In the genomic region with DNA sequence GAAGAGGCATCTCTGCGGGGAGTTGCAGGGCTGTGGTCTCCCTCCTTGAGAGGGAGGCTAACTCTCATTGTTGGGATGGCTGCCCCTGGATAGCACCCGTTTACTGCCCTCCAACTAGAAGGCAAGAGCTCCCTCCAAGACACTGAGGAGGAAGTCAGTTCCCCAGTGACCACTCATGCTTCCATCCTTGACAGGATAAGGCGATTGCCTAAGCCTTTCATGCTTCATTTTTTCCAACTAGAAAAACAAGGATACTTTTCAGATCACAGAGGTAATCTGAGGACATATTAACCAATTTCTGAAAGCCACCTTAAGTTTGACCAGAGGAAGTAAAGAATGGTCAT, we compare ENCODE assay signal across 8 cellular contexts.
DNase-seq lines count a peak whose midpoint lies in the region; ATAC-seq and TF ChIP-seq lines count a peak whose summit lies in the region.

No MANE protein-coding gene starts in this region.

- no peaks in the 10 kb centered on the region for H3K27me3 ChIP-seq in OCI-LY3 (ENCODE audit: low read depth, low read length)

- peaks cover 40% of the 10 kb centered on the region for H3K4me1 ChIP-seq in OCI-LY3 (ENCODE audit: low read length)

- H3K36me3 ChIP-seq in OCI-LY3 (replicated peaks; ENCODE audit: low read depth, low read length): no peaks in the 10 kb centered on the region

- DNase-seq in AG04449 (ENCODE audit: low read depth, low spot score): no peak
- DNase-seq in effector memory CD8-positive, alpha-beta T cell: no peak
- no peak for DNase-seq in natural killer cell treated with Interleukin-12 subunit alpha and Interleukin-12 subunit beta and Interleukin-15 and Interleukin-18, amount 100 ng/mL, for 72 hours (ENCODE audit: low spot score)
- DNase-seq in kidney glomerular epithelial cell (lab: John Stamatoyannopoulos, UW): no peak
- no peak for DNase-seq in NCI-H1436 treated with DMSO at 0.1 percent for 48 hours (lab: John Stamatoyannopoulos, UW)

- TF ChIP-seq CTCF in AG04449 (IDR thresholded peaks at IDR 0.05; ENCODE audit: insufficient read depth, low read length, missing control alignments) (no peak), OCI-LY3 (IDR thresholded peaks at IDR 0.05; ENCODE audit: low read depth, low read length) (no peak)

- no peaks in the 10 kb centered on the region for H3K36me3 Mint-ChIP-seq in effector memory CD8-positive, alpha-beta T cell (ENCODE audit: insufficient read depth)
- H3K36me3 Mint-ChIP-seq in natural killer cell treated with Interleukin-12 subunit alpha and Interleukin-12 subunit beta and Interleukin-15 and Interleukin-18, amount 100 ng/mL, for 72 hours: no peaks in the 10 kb centered on the region

- peak overlapping the region; percentile 59 for H3K9ac ChIP-seq in OCI-LY3 (ENCODE audit: low read length)

- H3K27me3 Mint-ChIP-seq in effector memory CD8-positive, alpha-beta T cell: no peaks in the 10 kb centered on the region
- no peaks in the 10 kb centered on the region for H3K27me3 Mint-ChIP-seq in natural killer cell treated with Interleukin-12 subunit alpha and Interleukin-12 subunit beta and Interleukin-15 and Interleukin-18, amount 100 ng/mL, for 72 hours

- CTCF ChIA-PET in AG04449 (lab: Yijun Ruan, JAX): interaction anchor here (0.9 to 2.2 kb wide), 9 partner anchors 55 to 307 kb away, joined by 3 to 12 read pairs (median 5); partner anchors contain the start of gene MAML2

- H3K79me2 ChIP-seq in OCI-LY3 (ENCODE audit: low read length): peaks cover 7% of the 10 kb centered on the region; the same call in 1 of the 2 replicates

- H3K27ac ChIP-seq in OCI-LY3 (ENCODE audit: low read length): peak overlapping the region; percentile 78

- H3K9me3 Mint-ChIP-seq in effector memory CD8-positive, alpha-beta T cell: no peaks in the 10 kb centered on the region
- H3K9me3 Mint-ChIP-seq in natural killer cell treated with Interleukin-12 subunit alpha and Interleukin-12 subunit beta and Interleukin-15 and Interleukin-18, amount 100 ng/mL, for 72 hours: no peaks in the 10 kb centered on the region

- peaks cover 23 to 26% of the 10 kb centered on the region in 2 donors for H3K4me1 Mint-ChIP-seq in effector memory CD8-positive, alpha-beta T cell (ENCODE audit: low read depth in 2 of 2)
- H3K4me1 Mint-ChIP-seq in natural killer cell treated with Interleukin-12 subunit alpha and Interleukin-12 subunit beta and Interleukin-15 and Interleukin-18, amount 100 ng/mL, for 72 hours (ENCODE audit: low read depth in 2 of 2): peaks cover 38% of the 10 kb centered on the region in 2 donors

- H4K20me1 ChIP-seq in OCI-LY3 (ENCODE audit: insufficient read depth, low read length): no peaks in the 10 kb centered on the region

- POLR2A ChIA-PET in AG04449 (lab: Yijun Ruan, JAX): interaction anchor here (0.8 to 1.7 kb wide), 5 partner anchors 17 to 151 kb away, joined by 3 to 8 read pairs (median 4); no protein-coding TSS in a partner anchor

- H3K27ac Mint-ChIP-seq in effector memory CD8-positive, alpha-beta T cell: peak overlapping the region; percentile 84 to 95
- peak overlapping the region; percentile 94 to 97 for H3K27ac Mint-ChIP-seq in natural killer cell treated with Interleukin-12 subunit alpha and Interleukin-12 subunit beta and Interleukin-15 and Interleukin-18, amount 100 ng/mL, for 72 hours

- no peak overlapping the region for H2AFZ ChIP-seq in OCI-LY3 (ENCODE audit: low read depth, low read length)

- no peak for ATAC-seq in effector memory CD8-positive, alpha-beta T cell (replicated peaks)
- no peak for ATAC-seq in natural killer cell treated with Interleukin-12 subunit alpha and Interleukin-12 subunit beta and Interleukin-15 and Interleukin-18, amount 100 ng/mL, for 72 hours
- ATAC-seq in HG03025 (IDR thresholded peaks at IDR 0.05; ENCODE audit: low FRiP score, unreplicated experiment) (no peak), HG02852 (IDR thresholded peaks at IDR 0.05; ENCODE audit: unreplicated experiment) (no peak)

- no peaks in the 10 kb centered on the region for H3K9me3 ChIP-seq in OCI-LY3 (ENCODE audit: insufficient read depth, low read length)

- H3K4me3 Mint-ChIP-seq in effector memory CD8-positive, alpha-beta T cell: peak overlapping the region; percentile 27 to 59
- peak overlapping the region; percentile 85 for H3K4me3 Mint-ChIP-seq in natural killer cell treated with Interleukin-12 subunit alpha and Interleukin-12 subunit beta and Interleukin-15 and Interleukin-18, amount 100 ng/mL, for 72 hours

- H3K4me2 ChIP-seq in OCI-LY3 (ENCODE audit: low read length): peak overlapping the region; percentile 78

- H3K4me3 ChIP-seq in AG04449 (ENCODE audit: low read depth, low read length): peak overlapping the region; percentile 7
- peak overlapping the region; percentile 48 for H3K4me3 ChIP-seq in OCI-LY3 (ENCODE audit: low read length)
